ENCODE assay signal across 1 cellular context in genomic region chr11:77994434-77995362, GRCh38.
TF ChIP-seq lines count a peak whose summit lies in the region.

TSS of gene INTS4 (minus strand) at chr11:77994668. CDS start at chr11:77994643, 25 bp downstream.

TF ChIP-seq in GM12878, 131 proteins besides CTCF, POLR2A, EP300 and RAD21 (continued from another document and continues in another):
- TF ChIP-seq ELK1 (IDR thresholded peaks at IDR 0.05; ENCODE audit: low read depth, low read length) (peak; percentile 85), SMAD5 (IDR thresholded peaks at IDR 0.05; ENCODE audit: low read depth) (peak; percentile 75), EED (IDR thresholded peaks at IDR 0.05; ENCODE audit: low read depth) (peak; percentile 90), ATF2 (IDR thresholded peaks at IDR 0.05; ENCODE audit: low read length) (no peak), BRCA1 (IDR thresholded peaks at IDR 0.05; ENCODE audit: low read depth, low read length) (no peak), SMARCA5 (IDR thresholded peaks at IDR 0.05) (no peak), BACH1 (IDR thresholded peaks at IDR 0.05; ENCODE audit: borderline replicate concordance) (0 out of 2 replicates have a peak, but pooled peaks have one; percentile 16), TAF1 (IDR thresholded peaks at IDR 0.05; ENCODE audit: borderline replicate concordance, low read depth, low read length) (peak; percentile 86), RCOR1 (conservative IDR thresholded peaks at IDR 0.05; ENCODE audit: low read depth, low read length) (no peak), PAX8 (IDR thresholded peaks at IDR 0.05) (no peak), NFXL1 (IDR thresholded peaks at IDR 0.05; ENCODE audit: borderline replicate concordance) (no peak), CREB1 (IDR thresholded peaks at IDR 0.05; ENCODE audit: low read depth) (peak; percentile 76), MLLT1 (IDR thresholded peaks at IDR 0.05) (peak; percentile 93), ZSCAN29 (IDR thresholded peaks at IDR 0.05) (peak; percentile 70), IRF3 (IDR thresholded peaks at IDR 0.05) (peak; percentile 73), MTA2 (IDR thresholded peaks at IDR 0.05; ENCODE audit: low read depth) (peak; percentile 90), CBX5 (IDR thresholded peaks at IDR 0.05; ENCODE audit: low read depth) (peak; percentile 54; the same call in 1 of the 2 replicates), WRNIP1 (IDR thresholded peaks at IDR 0.05; ENCODE audit: borderline replicate concordance, low read depth, low read length) (no peak; the same call in 1 of the 2 replicates), TCF3 (IDR thresholded peaks at IDR 0.05; ENCODE audit: borderline replicate concordance, insufficient read depth, low read depth, low read length) (no peak), SRF (IDR thresholded peaks at IDR 0.05; ENCODE audit: low read depth in 2 of 2, low read length in 2 of 2) (peak; percentile 23 to 62; a peak in 2 of 4 replicates), MAX (IDR thresholded peaks at IDR 0.05; ENCODE audit: low read depth, low read length) (peak; percentile 43; the same call in 1 of the 2 replicates), MYC (IDR thresholded peaks at IDR 0.05; ENCODE audit: insufficient read depth, insufficient read length, insufficient replicate concordance, low read length, severe bottlenecking) (no peak), KDM1A (IDR thresholded peaks at IDR 0.05; ENCODE audit: borderline replicate concordance) (no peak), SPI1 (IDR thresholded peaks at IDR 0.05; ENCODE audit: borderline replicate concordance, insufficient read depth, low read depth, low read length) (peak; percentile 72; the same call in 1 of the 2 replicates), ZNF592 (IDR thresholded peaks at IDR 0.05) (no peak), HCFC1 (IDR thresholded peaks at IDR 0.05; ENCODE audit: low read length) (peak; percentile 60), ASH2L (IDR thresholded peaks at IDR 0.05; ENCODE audit: borderline replicate concordance, low read depth) (peak; percentile 65; the same call in 1 of the 2 replicates), ZNF687 (IDR thresholded peaks at IDR 0.05) (peak; percentile 98), MEF2A (IDR thresholded peaks at IDR 0.05; ENCODE audit: insufficient read depth, low read depth, low read length) (no peak), FOXK2 (IDR thresholded peaks at IDR 0.05) (peak; percentile 44), ZBTB4 (CRISPR knock-in tag; IDR thresholded peaks at IDR 0.05) (no peak), IKZF1 (conservative IDR thresholded peaks at IDR 0.05) (peak; percentile 95), RB1 (IDR thresholded peaks at IDR 0.05; ENCODE audit: borderline replicate concordance) (peak; percentile 33; the same call in 1 of the 2 replicates), ETV6 (conservative IDR thresholded peaks at IDR 0.05 in 1 of 2, IDR thresholded peaks at IDR 0.05 in 1 of 2; ENCODE audit: borderline replicate concordance in 1 of 2, low read depth in 1 of 2) (peak in 1 of 2 experiments; percentile 63; a peak in 1 of 4 replicates), POU2F2 (IDR thresholded peaks at IDR 0.05; ENCODE audit: borderline replicate concordance, low read depth, low read length) (peak; percentile 55; the same call in 2 of the 3 replicates), CHD2 (IDR thresholded peaks at IDR 0.05; ENCODE audit: borderline replicate concordance, low read depth, low read length) (peak; percentile 91), CEBPZ (IDR thresholded peaks at IDR 0.05; ENCODE audit: low read depth, low read length) (0 out of 2 replicates have a peak, but pooled peaks have one; percentile 36), SIN3A (IDR thresholded peaks at IDR 0.05; ENCODE audit: low read depth, low read length) (peak; percentile 88)
